In genomic region chr6:111865049-111865585, GRCh38 we compare ENCODE assay signal across 21 cellular contexts. TPM values are rescaled to one million over a fixed set of nuclear protein-coding genes. Genes with fewer than 3 reads are reported as not detected.
DNase-seq lines count a peak whose midpoint lies in the region; ATAC-seq and TF ChIP-seq lines count a peak whose summit lies in the region.
"Had no signal": no experiment of that assay in that cellular context is flagged by ENCODE, and none has a peak within 500 bp of the region (broad histone marks: within the 10 kb centered on the region; RNA-seq: fewer than 3 reads in every experiment).

No MANE protein-coding gene starts in this region.

- H2AK5ac ChIP-seq in neuronal stem cell (ENCODE audit: low read depth, low read length): no peak overlapping the region

- peaks cover 8% of the 10 kb centered on the region for H3K36me3 Mint-ChIP-seq in CD4-positive, CD25-positive, alpha-beta regulatory T cell
- H3K36me3 Mint-ChIP-seq in CD8-positive, alpha-beta memory T cell: peaks cover 0 to 55% (median 6%) of the 10 kb centered on the region in 3 donors
- peaks cover 36% of the 10 kb centered on the region for H3K36me3 Mint-ChIP-seq in effector memory CD8-positive, alpha-beta T cell (ENCODE audit: insufficient read depth)

- no peaks in the 10 kb centered on the region for H3K9me3 Mint-ChIP-seq in CD4-positive, CD25-positive, alpha-beta regulatory T cell
- H3K9me3 Mint-ChIP-seq in CD8-positive, alpha-beta memory T cell: no peaks in the 10 kb centered on the region
- H3K9me3 Mint-ChIP-seq in effector memory CD8-positive, alpha-beta T cell: no peaks in the 10 kb centered on the region
- H3K9me3 Mint-ChIP-seq: nephron had no signal

- no peaks in the 10 kb centered on the region for H3K27me3 Mint-ChIP-seq in CD4-positive, CD25-positive, alpha-beta regulatory T cell
- no peaks in the 10 kb centered on the region for H3K27me3 Mint-ChIP-seq in CD8-positive, alpha-beta memory T cell
- H3K27me3 Mint-ChIP-seq in effector memory CD8-positive, alpha-beta T cell: no peaks in the 10 kb centered on the region
- H3K27me3 Mint-ChIP-seq: progenitor cell of endocrine pancreas had no signal

- TF ChIP-seq CTCF in psoas muscle (IDR thresholded peaks at IDR 0.05) (no peak), Peyer's patch (IDR thresholded peaks at IDR 0.05) (no peak)

- no peaks in the 10 kb centered on the region for H3K27me3 ChIP-seq in CD4-positive, CD25-positive, alpha-beta regulatory T cell (ENCODE audit: control insufficient read depth, insufficient read depth, low read length)
- no peaks in the 10 kb centered on the region for H3K27me3 ChIP-seq in CD8-positive, alpha-beta memory T cell (ENCODE audit: insufficient read depth, low read length, poor library complexity, severe bottlenecking)
- H3K27me3 ChIP-seq in neuronal stem cell (ENCODE audit: control insufficient read depth in 3 of 3, insufficient read depth in 3 of 3, low read depth in 1 of 3, low read length in 3 of 3) (no peaks in the 10 kb centered on the region), psoas muscle (ENCODE audit: insufficient read depth in 3 of 3, low read length in 2 of 3) (peaks cover 0 to 7% (median 4%) of the 10 kb centered on the region in 3 donors), Peyer's patch (no peaks in the 10 kb centered on the region)
- H3K27me3 ChIP-seq: vagina had no signal

- H3K79me1 ChIP-seq in neuronal stem cell (ENCODE audit: low read depth, low read length): peaks cover 3% of the 10 kb centered on the region

- H3K4ac ChIP-seq in neuronal stem cell (ENCODE audit: low read length): no peak overlapping the region

- H3K9me3 ChIP-seq in CD4-positive, CD25-positive, alpha-beta regulatory T cell (ENCODE audit: control insufficient read depth in 2 of 2, low read length in 2 of 2): no peaks in the 10 kb centered on the region
- no peaks in the 10 kb centered on the region for H3K9me3 ChIP-seq in CD8-positive, alpha-beta memory T cell (ENCODE audit: low read length)
- H3K9me3 ChIP-seq in neuronal stem cell (replicated peaks in 1 of 2; ENCODE audit: control insufficient read depth in 2 of 2, insufficient read depth in 1 of 2, low read depth in 1 of 2, low read length in 2 of 2) (peaks cover 0 to 12% of the 10 kb centered on the region in 2 donors), psoas muscle (no peaks in the 10 kb centered on the region), Peyer's patch (no peaks in the 10 kb centered on the region)
- H3K9me3 ChIP-seq: vagina had no signal

- H3K18ac ChIP-seq in neuronal stem cell (ENCODE audit: low read length): no peak overlapping the region

- no peak overlapping the region for H3K14ac ChIP-seq in neuronal stem cell (ENCODE audit: low read length)

- H3K4me3 ChIP-seq in CD4-positive, CD25-positive, alpha-beta regulatory T cell (ENCODE audit: low read depth, low read length): peak overlapping the region; percentile 66
- no peak overlapping the region for H3K4me3 ChIP-seq in CD8-positive, alpha-beta memory T cell (ENCODE audit: low read length)
- H3K4me3 ChIP-seq in neuronal stem cell (ENCODE audit: low read length in 2 of 2): no peak overlapping the region
- H3K4me3 ChIP-seq in psoas muscle: no peak overlapping the region
- H3K4me3 ChIP-seq in Peyer's patch: no peak overlapping the region
- H3K4me3 ChIP-seq: coronary artery, vagina had no signal

- H2BK12ac ChIP-seq in neuronal stem cell (ENCODE audit: low read length): no peak overlapping the region

- peak overlapping the region; percentile 43 to 61 (median 46) for H3K27ac Mint-ChIP-seq in CD4-positive, CD25-positive, alpha-beta regulatory T cell
- peak overlapping the region in 6 of 8 donors; percentile 18 to 59 (median 32) for H3K27ac Mint-ChIP-seq in CD8-positive, alpha-beta memory T cell
- peak overlapping the region; percentile 44 to 47 for H3K27ac Mint-ChIP-seq in effector memory CD8-positive, alpha-beta T cell
- H3K27ac Mint-ChIP-seq: progenitor cell of endocrine pancreas had no signal

- H3K4me2 ChIP-seq in neuronal stem cell (ENCODE audit: insufficient read depth, low read length, poor library complexity, severe bottlenecking): no peak overlapping the region

- CTCF ChIA-PET in CD8-positive, alpha-beta memory T cell (lab: Charles Lee): interaction anchor here (0.9 to 1.6 kb wide), 3 partner anchors 59 to 143 kb away, joined by 3 read pairs; no protein-coding TSS in a partner anchor

- no peak for ATAC-seq in CD4-positive, CD25-positive, alpha-beta regulatory T cell (ENCODE audit: low read depth in 2 of 2)
- no peak for ATAC-seq in effector memory CD8-positive, alpha-beta T cell (replicated peaks)
- ATAC-seq in psoas muscle: no peak
- ATAC-seq: HCT116, HepG2 had no signal

- POLR2A ChIA-PET in CD8-positive, alpha-beta memory T cell (lab: Charles Lee): interaction anchor here (1.1 kb wide), 1 partner anchor 8 kb away, joined by 3 read pairs; the partner anchor contains the start of gene FYN

- H2BK5ac ChIP-seq in neuronal stem cell (ENCODE audit: low read length): no peak overlapping the region

- no peak overlapping the region for H3K23ac ChIP-seq in neuronal stem cell (ENCODE audit: low read depth, low read length, poor library complexity)

- no peak overlapping the region for H2BK15ac ChIP-seq in neuronal stem cell (ENCODE audit: low read length)

- H3K4me1 Mint-ChIP-seq in CD4-positive, CD25-positive, alpha-beta regulatory T cell: peaks cover 53 to 100% (median 90%) of the 10 kb centered on the region in 4 donors
- peaks cover 96 to 100% (median 100%) of the 10 kb centered on the region in 3 donors for H3K4me1 Mint-ChIP-seq in CD8-positive, alpha-beta memory T cell
- peaks cover 82 to 96% of the 10 kb centered on the region in 2 donors for H3K4me1 Mint-ChIP-seq in effector memory CD8-positive, alpha-beta T cell (ENCODE audit: low read depth in 2 of 2)

- TF ChIP-seq POLR2A in Peyer's patch (IDR thresholded peaks at IDR 0.05): no peak

- H4K8ac ChIP-seq in neuronal stem cell (ENCODE audit: low read depth, low read length): no peak overlapping the region

- no peak overlapping the region for H3K9ac ChIP-seq in neuronal stem cell (ENCODE audit: low read depth, low read length, poor library complexity)

- peaks cover 3% of the 10 kb centered on the region for H3K36me3 ChIP-seq in CD4-positive, CD25-positive, alpha-beta regulatory T cell (ENCODE audit: control insufficient read depth, insufficient read depth, low read length)
- H3K36me3 ChIP-seq in CD8-positive, alpha-beta memory T cell (ENCODE audit: insufficient read depth, low read length): no peaks in the 10 kb centered on the region
- H3K36me3 ChIP-seq in neuronal stem cell (replicated peaks in 1 of 2; ENCODE audit: control insufficient read depth in 2 of 2, insufficient read depth in 2 of 2, low read length in 2 of 2): peaks cover 0 to 85% of the 10 kb centered on the region in 2 donors
- no peaks in the 10 kb centered on the region for H3K36me3 ChIP-seq in psoas muscle (ENCODE audit: insufficient read depth in 1 of 2, low read depth in 1 of 2)
- H3K36me3 ChIP-seq in Peyer's patch: no peaks in the 10 kb centered on the region
- H3K36me3 ChIP-seq: vagina had no signal

- no peak overlapping the region for H4K91ac ChIP-seq in neuronal stem cell (ENCODE audit: low read depth, low read length, poor library complexity)

- H3K4me3 Mint-ChIP-seq in CD4-positive, CD25-positive, alpha-beta regulatory T cell: peak overlapping the region; percentile 43 to 83 (median 62)
- H3K4me3 Mint-ChIP-seq in CD8-positive, alpha-beta memory T cell: peak overlapping the region; percentile 1 to 77 (median 45)
- peak overlapping the region; percentile 97 to 99 for H3K4me3 Mint-ChIP-seq in effector memory CD8-positive, alpha-beta T cell
- H3K4me3 Mint-ChIP-seq: nephron had no signal

- DNase-seq in CD4-positive, CD25-positive, alpha-beta regulatory T cell: no peak
- DNase-seq in CD8-positive, alpha-beta memory T cell: no peak
- peak; percentile 30 for DNase-seq in NCI-H526 treated with DMSO at 0.1 percent for 48 hours (lab: John Stamatoyannopoulos, UW)
- no peak for DNase-seq in effector memory CD8-positive, alpha-beta T cell
- DNase-seq in neuronal stem cell (ENCODE audit: low spot score): no peak
- DNase-seq in psoas muscle: no peak
- DNase-seq in Peyer's patch: no peak
- DNase-seq: activated CD4-positive, alpha-beta T cell treated with anti-CD3 and anti-CD28 coated beads, Interleukin-2, amount 50 U/mL, for 4 hours; activated gamma-delta T cell; foreskin melanocyte; hypothalamus; kidney; NCI-H1694; substantia nigra had no signal

- peaks cover 97% of the 10 kb centered on the region for H3K4me1 ChIP-seq in CD4-positive, CD25-positive, alpha-beta regulatory T cell (ENCODE audit: control insufficient read depth, insufficient read depth, low read length, poor library complexity, severe bottlenecking)
- H3K4me1 ChIP-seq in CD8-positive, alpha-beta memory T cell (ENCODE audit: insufficient read depth, low read length): peaks cover 100% of the 10 kb centered on the region
- H3K4me1 ChIP-seq in neuronal stem cell (ENCODE audit: control insufficient read depth in 2 of 2, insufficient read depth in 1 of 2, low read depth in 1 of 2, low read length in 2 of 2): peaks cover 11 to 35% of the 10 kb centered on the region in 2 donors
- H3K4me1 ChIP-seq in psoas muscle: no peaks in the 10 kb centered on the region
- peaks cover 0 to 3% (median 0%) of the 10 kb centered on the region in 4 donors for H3K4me1 ChIP-seq in Peyer's patch

- H3K27ac ChIP-seq in CD4-positive, CD25-positive, alpha-beta regulatory T cell (ENCODE audit: insufficient read depth, low read length, poor library complexity, severe bottlenecking): no peak overlapping the region
- no peak overlapping the region for H3K27ac ChIP-seq in CD8-positive, alpha-beta memory T cell (ENCODE audit: low read depth, low read length)
- H3K27ac ChIP-seq in neuronal stem cell (replicated peaks; ENCODE audit: low read length) (no peak overlapping the region), psoas muscle (no peak overlapping the region), Peyer's patch (no peak overlapping the region)
- H3K27ac ChIP-seq: coronary artery, RWPE1, vagina had no signal

- H2BK120ac ChIP-seq in neuronal stem cell (ENCODE audit: low read depth, low read length): no peak overlapping the region

- H2AFZ ChIP-seq in neuronal stem cell (ENCODE audit: low read length): no peak overlapping the region

- intact Hi-C loops in psoas muscle (cut with DNase I): loop anchor here in 1 of 2 donors (5.0 kb wide), 1 partner anchor 143 kb away; no protein-coding TSS in a partner anchor

- no CpG with 5 or more reads among the region's 6 CpGs for WGBS in neuronal stem cell (ENCODE audit: extremely low coverage in 2 of 2, insufficient read length in 2 of 2, insufficient replicate concordance in 1 of 2), 2 donors
- 66 to 74% (median 68%) methylated on average over 6 of the region's 6 CpGs for WGBS in psoas muscle, 3 donors

RNA-seq across cellular contexts. Expression of gene FYN, which starts 8.1 kb away (rescaled TPM):
- 592 TPM for total RNA-seq in CD4-positive, CD25-positive, alpha-beta regulatory T cell
- polyA plus RNA-seq in CD4-positive, CD25-positive, alpha-beta regulatory T cell: 100 to 1,000 TPM; 267 to 320 (median 288) TPM
- 100 to 1,000 TPM; 481 to 491 TPM for total RNA-seq in CD8-positive, alpha-beta memory T cell
- polyA plus RNA-seq in CD8-positive, alpha-beta memory T cell: 611 TPM
- polyA plus RNA-seq in neuronal stem cell (2013, experiment 1 of 2): 176 TPM
- polyA plus RNA-seq in neuronal stem cell (2013, experiment 2 of 2): 174 TPM
- total RNA-seq in psoas muscle (10 to 100 TPM in 3 of 4 donors, 1 to 10 TPM in 1; 9.5 to 27.8 (median 15.0) TPM), Peyer's patch (100 to 1,000 TPM in 1 of 4 donors, 10 to 100 TPM in 3; 55.3 to 249 (median 74.3) TPM)
- polyA plus RNA-seq in psoas muscle: 10 to 100 TPM in 1 of 3 donors, 1 to 10 TPM in 2; 7.1 to 12.3 (median 8.9) TPM

Comparison
In these comparisons a context has a peak if more than half of its experiments do, and no peak if none do; other contexts are left out.
1. H3K4me3 Mint-ChIP-seq: peak in every context shown above with its lines; median percentile 98 in effector memory CD8-positive, alpha-beta T cell; 62 in CD4-positive, CD25-positive, alpha-beta regulatory T cell; 45 in CD8-positive, alpha-beta memory T cell.